ENCODE assay signal across 14 cellular contexts in the genomic region with DNA sequence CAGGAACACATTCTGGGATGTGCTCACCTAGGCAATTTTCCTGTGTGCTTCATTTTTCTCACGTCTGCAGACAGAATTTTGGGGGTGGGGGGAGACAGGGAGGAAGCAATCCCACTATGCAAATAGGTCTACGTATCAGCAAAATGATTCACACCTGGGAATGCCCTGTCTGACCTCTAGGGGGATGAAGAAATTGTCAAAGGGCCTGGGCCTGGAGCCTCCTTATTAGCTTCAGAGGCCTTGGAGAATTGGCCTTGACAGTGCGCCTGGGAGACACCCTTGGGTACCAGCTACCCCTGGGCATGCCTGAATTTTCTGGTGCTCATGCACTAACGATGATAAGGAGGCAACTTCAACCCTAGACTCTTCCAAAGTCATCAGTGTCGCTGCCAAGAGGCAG.
DNase-seq lines count a peak whose midpoint lies in the region; ATAC-seq and TF ChIP-seq lines count a peak whose summit lies in the region.
"Had no signal": no experiment of that assay in that cellular context is flagged by ENCODE, and none has a peak within 500 bp of the region (broad histone marks: within the 10 kb centered on the region; RNA-seq: fewer than 3 reads in every experiment).

No MANE protein-coding gene starts in this region.

- ATAC-seq in GM21717 (IDR thresholded peaks at IDR 0.05; ENCODE audit: unreplicated experiment) = peak; percentile 54
- no peak for ATAC-seq in GM18868 (IDR thresholded peaks at IDR 0.05; ENCODE audit: unreplicated experiment)
- no peak for ATAC-seq in GM19324 (IDR thresholded peaks at IDR 0.05; ENCODE audit: low FRiP score, unreplicated experiment)

- H3K27me3 ChIP-seq in GM06990 (replicated peaks; ENCODE audit: control insufficient read depth, insufficient read depth, low read length) = no peaks in the 10 kb centered on the region; the same call in 1 of the 2 replicates
- no peaks in the 10 kb centered on the region for H3K27me3 ChIP-seq in iPS DF 6.9 (ENCODE audit: control insufficient read depth, insufficient read depth, low read length)

- H3K4me1 ChIP-seq in iPS DF 6.9 (ENCODE audit: control insufficient read depth, insufficient read depth, low read length) = peaks cover 3% of the 10 kb centered on the region

- H3K36me3 ChIP-seq in GM06990 (ENCODE audit: control insufficient read depth, insufficient read depth, low read length) (no peaks in the 10 kb centered on the region), iPS DF 6.9 (ENCODE audit: control insufficient read depth, insufficient read depth, low read length) (no peaks in the 10 kb centered on the region)

- no peak overlapping the region for H3K4me3 ChIP-seq in GM06990 (replicated peaks; ENCODE audit: low read depth, low read length)
- H3K4me3 ChIP-seq in iPS DF 6.9 (ENCODE audit: low read length) = no peak overlapping the region

- H3K27ac ChIP-seq in iPS DF 6.9 (ENCODE audit: low read length) = no peak overlapping the region

- TF ChIP-seq CTCF in GM06990 (IDR thresholded peaks at IDR 0.05; ENCODE audit: insufficient read depth, low read length, poor library complexity, severe bottlenecking) (peak; percentile 44), GM20000 (IDR thresholded peaks at IDR 0.05; ENCODE audit: extremely low read depth, missing control alignments) (no peak)

- DNase-seq in GM06990 (ENCODE audit: extremely low read depth, insufficient read length) (peak; percentile 1), NCI-H526 (lab: John Stamatoyannopoulos, UW) (peak; percentile 23 to 59), iPS DF 6.9 (ENCODE audit: low read depth, low spot score) (peak; percentile 25), GM20000 (ENCODE audit: low spot score) (no peak), NCI-H187 (lab: John Stamatoyannopoulos, UW) (no peak)
- DNase-seq: amniotic stem cell; CD4-positive, alpha-beta memory T cell; dermis blood vessel endothelial cell; NCI-H2081 treated with DMSO at 0.1 percent for 48 hours; occipital lobe; stimulated activated CD4-positive, alpha-beta T cell treated with anti-CD3 and anti-CD28 coated beads, Interleukin-4, amount 100 ng/mL, for 1 hour had no signal

- H3K9me3 ChIP-seq in iPS DF 6.9 (ENCODE audit: control insufficient read depth, insufficient read depth, low read length) = no peaks in the 10 kb centered on the region

- WGBS in iPS DF 6.9 (ENCODE audit: insufficient coverage, insufficient read length) = no CpG with 5 or more reads among the region's 5 CpGs

Comparison
In these comparisons a context has a peak if more than half of its experiments do, and no peak if none do; other contexts are left out.
1. DNase-seq: peak in GM06990 (single experiment), NCI-H526 (2 of 2) and iPS DF 6.9 (single experiment); none in GM20000 (single experiment) and NCI-H187 (0 of 2).